9 cellular contexts compared by ENCODE assay signal in the genomic region with DNA sequence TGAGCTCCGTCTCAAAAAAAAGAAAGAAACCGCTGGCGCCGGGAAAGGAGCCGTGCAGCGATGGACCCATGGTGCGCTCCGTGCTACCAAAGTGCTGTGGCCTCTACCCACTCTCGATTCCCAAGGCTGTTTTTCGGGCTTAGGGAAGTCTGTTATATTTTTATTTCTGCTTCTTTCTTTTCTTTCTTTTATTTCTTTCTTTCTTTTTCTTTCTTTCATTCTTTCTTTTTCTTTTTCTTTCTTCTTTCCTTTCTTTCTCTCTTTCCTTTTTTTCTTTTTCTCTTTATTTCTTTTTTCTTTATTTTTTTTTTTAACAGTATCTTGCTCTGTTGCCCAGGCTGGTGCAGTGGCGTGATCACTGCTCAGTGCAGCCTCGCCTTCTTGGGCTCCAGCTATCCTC.
DNase-seq lines count a peak whose midpoint lies in the region; ATAC-seq and TF ChIP-seq lines count a peak whose summit lies in the region.
"Had no signal": no experiment of that assay in that cellular context is flagged by ENCODE, and none has a peak within 500 bp of the region (broad histone marks: within the 10 kb centered on the region; RNA-seq: fewer than 3 reads in every experiment).

No MANE protein-coding gene starts in this region.

- intact Hi-C loops in CD4-positive, alpha-beta memory T cell (cut with micrococcal nuclease), result no loop called here

- peaks cover 7 to 41% (median 30%) of the 10 kb centered on the region in 4 donors for H3K4me1 Mint-ChIP-seq in CD4-positive, alpha-beta memory T cell
- no peaks in the 10 kb centered on the region for H3K4me1 Mint-ChIP-seq in type B pancreatic cell (ENCODE audit: unreplicated experiment)

- peak overlapping the region; percentile 90 to 95 for H3K4me3 ChIP-seq in CD4-positive, alpha-beta memory T cell (ENCODE audit: low read length in 2 of 2)
- peak overlapping the region; percentile 71 for H3K4me3 ChIP-seq in choroid plexus epithelial cell (ENCODE audit: low read depth, low read length)
- peak overlapping the region; percentile 45 for H3K4me3 ChIP-seq in retinal pigment epithelial cell (ENCODE audit: low read length)

- H3K4me3 Mint-ChIP-seq in CD4-positive, alpha-beta memory T cell, result peak overlapping the region; percentile 93 to 99 (median 98)
- no peak overlapping the region for H3K4me3 Mint-ChIP-seq in type B pancreatic cell

- peaks cover 22% of the 10 kb centered on the region for H3K4me1 ChIP-seq in CD4-positive, alpha-beta memory T cell (ENCODE audit: insufficient read depth, low read length)

- ATAC-seq in GM19328 (IDR thresholded peaks at IDR 0.05; ENCODE audit: unreplicated experiment), result no peak

- peak overlapping the region; percentile 96 for H3K27ac ChIP-seq in CD4-positive, alpha-beta memory T cell (ENCODE audit: low read depth, low read length)
- peak overlapping the region; percentile 95 for H3K27ac ChIP-seq in KOPT-K1 (ENCODE audit: low read depth, low read length, poor library complexity, severe bottlenecking)
- no peak overlapping the region for H3K27ac ChIP-seq in substantia nigra (ENCODE audit: low read depth, low read length, poor library complexity, severe bottlenecking)

- DNase-seq in CD4-positive, alpha-beta memory T cell, result no peak
- DNase-seq in choroid plexus epithelial cell (ENCODE audit: low read depth) (no peak), retinal pigment epithelial cell (ENCODE audit: low read depth) (no peak), substantia nigra (lab: John Stamatoyannopoulos, UW) (no peak), type B pancreatic cell (ENCODE audit: extremely low spot score, unreplicated experiment) (no peak), kidney glomerular epithelial cell (lab: John Stamatoyannopoulos, UW) (no peak)
- DNase-seq: NCI-H2081 treated with DMSO at 0.1 percent for 48 hours had no signal

- POLR2A ChIA-PET in CD4-positive, alpha-beta memory T cell (lab: Charles Lee; ENCODE audit: partially characterized antibody), result interaction anchor here (0.6 to 10.7 kb wide), 12 partner anchors 12 to 169 kb away, joined by 3 to 642 read pairs (median 80); partner anchors contain the start of genes ANXA2R and ZNF131

- peaks cover 20 to 24% of the 10 kb centered on the region in 2 donors for H3K36me3 Mint-ChIP-seq in CD4-positive, alpha-beta memory T cell
- no peaks in the 10 kb centered on the region for H3K36me3 Mint-ChIP-seq in type B pancreatic cell

- no peaks in the 10 kb centered on the region for H3K36me3 ChIP-seq in CD4-positive, alpha-beta memory T cell (ENCODE audit: insufficient read depth, low read length)
- H3K36me3 ChIP-seq in KOPT-K1 (ENCODE audit: insufficient read depth, low read length), result no peaks in the 10 kb centered on the region

- H3K27ac Mint-ChIP-seq in CD4-positive, alpha-beta memory T cell, result peak overlapping the region; percentile 99 to 100 (median 100)
- no peak overlapping the region for H3K27ac Mint-ChIP-seq in type B pancreatic cell

- peaks cover 0 to 32% (median 14%) of the 10 kb centered on the region in 8 donors for H3K9me3 Mint-ChIP-seq in CD4-positive, alpha-beta memory T cell
- H3K9me3 Mint-ChIP-seq in type B pancreatic cell, result no peaks in the 10 kb centered on the region

- H3K9me3 ChIP-seq in CD4-positive, alpha-beta memory T cell (ENCODE audit: control insufficient read depth in 1 of 2, low read length in 2 of 2), result peaks cover 0 to 8% of the 10 kb centered on the region in 2 donors
- H3K9me3 ChIP-seq in KOPT-K1 (ENCODE audit: insufficient read depth, low read length, poor library complexity, severe bottlenecking), result peaks cover 21% of the 10 kb centered on the region

- no peaks in the 10 kb centered on the region for H3K27me3 ChIP-seq in CD4-positive, alpha-beta memory T cell (ENCODE audit: insufficient read depth, low read length)

- CTCF ChIA-PET in CD4-positive, alpha-beta memory T cell (lab: Charles Lee; ENCODE audit: partially characterized antibody), result interaction anchor here (0.6 to 8.6 kb wide), 8 partner anchors 13 to 89 kb away, joined by 3 to 134 read pairs (median 26); no protein-coding TSS in a partner anchor

- H3K27me3 Mint-ChIP-seq in CD4-positive, alpha-beta memory T cell, result no peaks in the 10 kb centered on the region
- H3K27me3 Mint-ChIP-seq in type B pancreatic cell, result no peaks in the 10 kb centered on the region

- no peak for TF ChIP-seq CTCF in choroid plexus epithelial cell (conservative IDR thresholded peaks at IDR 0.05; ENCODE audit: low read depth, low read length)
- TF ChIP-seq CTCF in retinal pigment epithelial cell (conservative IDR thresholded peaks at IDR 0.05; ENCODE audit: low read depth, low read length), result no peak
- no peak for TF ChIP-seq CTCF in type B pancreatic cell (conservative IDR thresholded peaks at IDR 0.05)
